In genomic region chr2:69716555-69717120, GRCh38 we compare ENCODE assay signal across 1 cellular context.
TF ChIP-seq lines count a peak whose summit lies in the region.

No MANE protein-coding gene starts in this region.

TF ChIP-seq in IMR-90, 13 proteins besides CTCF, POLR2A, EP300 and RAD21 (continued from another document):
- TF ChIP-seq NFE2L2 (IDR thresholded peaks at IDR 0.05; ENCODE audit: low read depth, low read length), result peak; percentile 32; the same call in 1 of the 2 replicates
- TF ChIP-seq CEBPB (IDR thresholded peaks at IDR 0.05; ENCODE audit: low read depth, low read length), result no peak
- TF ChIP-seq MAFK (IDR thresholded peaks at IDR 0.05; ENCODE audit: low read depth, low read length), result peak; percentile 60
- peak; percentile 35; the same call in 1 of the 2 replicates for TF ChIP-seq FOS (IDR thresholded peaks at IDR 0.05; ENCODE audit: low read depth, low read length)
- TF ChIP-seq SMC3 (IDR thresholded peaks at IDR 0.05; ENCODE audit: low read depth, low read length), result 0 out of 2 replicates have a peak, but pooled peaks have one; percentile 13
- TF ChIP-seq, protein P1, sequence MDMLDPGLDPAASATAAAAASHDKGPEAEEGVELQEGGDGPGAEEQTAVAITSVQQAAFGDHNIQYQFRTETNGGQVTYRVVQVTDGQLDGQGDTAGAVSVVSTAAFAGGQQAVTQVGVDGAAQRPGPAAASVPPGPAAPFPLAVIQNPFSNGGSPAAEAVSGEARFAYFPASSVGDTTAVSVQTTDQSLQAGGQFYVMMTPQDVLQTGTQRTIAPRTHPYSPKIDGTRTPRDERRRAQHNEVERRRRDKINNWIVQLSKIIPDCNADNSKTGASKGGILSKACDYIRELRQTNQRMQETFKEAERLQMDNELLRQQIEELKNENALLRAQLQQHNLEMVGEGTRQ (IDR thresholded peaks at IDR 0.05; ENCODE audit: low read depth, low read length), result no peak
TF ChIP-seq in IMR-90: peak in this region for 4.
